ENCODE assay signal across 8 cellular contexts in genomic region chr11:61332823-61333637, GRCh38. TPM values are rescaled to one million over a fixed set of nuclear protein-coding genes. Genes with fewer than 3 reads are reported as not detected.
A peak's percentile ranks its signal among the peaks of the same experiment; 100 is the strongest.
DNase-seq lines count a peak whose midpoint lies in the region; ATAC-seq and TF ChIP-seq lines count a peak whose summit lies in the region.

Gene DDB1, minus strand, starts transcription at chr11:61333105. Its CDS starts 137 bp downstream, at chr11:61332968.
Gene TKFC, plus strand, starts transcription at chr11:61333228. Its CDS starts 1,501 bp downstream, at chr11:61334729.

- H3K79me2 ChIP-seq in KMS-11 (ENCODE audit: insufficient read depth, low read depth), result peaks cover 57% of the 10 kb centered on the region

- POLR2A ChIA-PET in Panc1 (lab: Charles Lee), result interaction anchor here (0.6 kb wide), 1 partner anchor 40 kb away, joined by 4 read pairs; no protein-coding TSS in a partner anchor

- H3K9me3 ChIP-seq in Panc1 (ENCODE audit: control insufficient read depth, insufficient read depth, low read depth, low read length), result no peaks in the 10 kb centered on the region
- no peaks in the 10 kb centered on the region for H3K9me3 ChIP-seq in esophagus (ENCODE audit: control insufficient read depth in 2 of 2, insufficient read depth in 1 of 2, low read depth in 1 of 2, low read length in 1 of 2)
- no peaks in the 10 kb centered on the region for H3K9me3 ChIP-seq in mucosa of stomach (ENCODE audit: control insufficient read depth, low read length)

- in situ Hi-C loops in Panc1 (cut with HindIII; ENCODE audit: low pct_unique_long_range_greater_than_20kb, low sequenced_read_pairs), result no loop called here

- H2AFZ ChIP-seq in KMS-11 (ENCODE audit: low read depth), result peak within 1 kb of the TSS; percentile 79

- peaks cover 59% of the 10 kb centered on the region for H3K4me1 ChIP-seq in KMS-11 (ENCODE audit: low read depth, poor library complexity, severe bottlenecking)
- peaks cover 31% of the 10 kb centered on the region for H3K4me1 ChIP-seq in Panc1 (ENCODE audit: control insufficient read depth, insufficient read depth, low read length)
- H3K4me1 ChIP-seq in esophagus (ENCODE audit: control insufficient read depth in 2 of 2, insufficient read depth in 2 of 2, low read length in 1 of 2), result peaks cover 3 to 9% of the 10 kb centered on the region in 2 donors
- H3K4me1 ChIP-seq in mucosa of stomach (ENCODE audit: control insufficient read depth, insufficient read depth, low read length), result peaks cover 43% of the 10 kb centered on the region

- H3K27ac ChIP-seq in KMS-11 (peak within 1 kb of the TSS; percentile 81), Panc1 (ENCODE audit: low read length) (peak within 1 kb of the TSS; percentile 98), esophagus (ENCODE audit: low read depth in 2 of 2, low read length in 1 of 2) (peak within 1 kb of the TSS; percentile 89 to 95)

- peak within 1 kb of the TSS; percentile 92 for H3K4me3 Mint-ChIP-seq in activated T-cell treated with anti-CD3 and anti-CD28 coated beads, Interleukin-2, amount 50 U/mL, for 4 hours

- no peak within 1 kb of the TSS for H3K4me3 ChIP-seq in KMS-11 (IDR thresholded peaks at IDR 0.05; ENCODE audit: insufficient read depth, low read depth, low read length)
- H3K4me3 ChIP-seq in Panc1 (ENCODE audit: low read depth in 2 of 2, low read length in 2 of 2), result peak within 1 kb of the TSS; percentile 92 to 98
- peak within 1 kb of the TSS; percentile 77 to 92 for H3K4me3 ChIP-seq in esophagus (ENCODE audit: low read depth in 1 of 2, low read length in 2 of 2)
- peak within 1 kb of the TSS; percentile 94 for H3K4me3 ChIP-seq in mucosa of stomach (ENCODE audit: low read length)

- peak; percentile 88 for ATAC-seq in GM21737 (IDR thresholded peaks at IDR 0.05; ENCODE audit: unreplicated experiment)
- ATAC-seq in Panc1, result peak; percentile 97
- peak; percentile 95 for ATAC-seq in activated T-cell treated with anti-CD3 and anti-CD28 coated beads, Interleukin-2, amount 50 U/mL, for 4 hours

- H3K36me3 Mint-ChIP-seq in activated T-cell treated with anti-CD3 and anti-CD28 coated beads, Interleukin-2, amount 50 U/mL, for 4 hours (ENCODE audit: insufficient read depth), result peaks cover 17% of the 10 kb centered on the region

- H3K27me3 Mint-ChIP-seq in activated T-cell treated with anti-CD3 and anti-CD28 coated beads, Interleukin-2, amount 50 U/mL, for 4 hours (ENCODE audit: low read depth), result no peaks in the 10 kb centered on the region

- H3K36me3 ChIP-seq in KMS-11 (ENCODE audit: insufficient read depth) (peaks cover 5% of the 10 kb centered on the region; the same call in 1 of the 2 replicates), Panc1 (ENCODE audit: control insufficient read depth, insufficient read depth, low read length) (peaks cover 12% of the 10 kb centered on the region), esophagus (ENCODE audit: control insufficient read depth in 2 of 2, insufficient read depth in 2 of 2, low read length in 1 of 2) (peaks cover 2 to 11% of the 10 kb centered on the region in 2 donors), mucosa of stomach (ENCODE audit: control insufficient read depth, insufficient read depth, low read length) (no peaks in the 10 kb centered on the region)

- CTCF ChIA-PET in Panc1 (lab: Charles Lee), result interaction anchor here (1.9 kb wide), 1 partner anchor 52 kb away, joined by 11 read pairs; no protein-coding TSS in a partner anchor

- 0 out of 2 replicates have a peak, but pooled peaks have one; percentile 13 for TF ChIP-seq CTCF in KMS-11 (conservative IDR thresholded peaks at IDR 0.05; ENCODE audit: low read depth, low read length)
- no peak for TF ChIP-seq CTCF in Panc1 (IDR thresholded peaks at IDR 0.05)

- H3K4me1 Mint-ChIP-seq in activated T-cell treated with anti-CD3 and anti-CD28 coated beads, Interleukin-2, amount 50 U/mL, for 4 hours (ENCODE audit: low read depth), result peaks cover 52% of the 10 kb centered on the region

- intact Hi-C loops in Panc1 (cut with micrococcal nuclease; ENCODE audit: unreplicated experiment), result no loop called here

- H3K9ac ChIP-seq in KMS-11 (peak within 1 kb of the TSS; percentile 92), mucosa of stomach (ENCODE audit: low read length) (peak within 1 kb of the TSS; percentile 99)

- 0% methylated on average over 73 to 83 of the region's 83 CpGs for WGBS in esophagus, 2 donors

- DNase-seq in DMS53 (lab: John Stamatoyannopoulos, UW) (peak; percentile 98), Panc1 (ENCODE audit: low read depth, low spot score) (peak; percentile 35)
- DNase-seq in activated T-cell treated with anti-CD3 and anti-CD28 coated beads, Interleukin-2, amount 50 U/mL, for 4 hours, result peak; percentile 97
- DNase-seq in stimulated activated CD8-positive, alpha-beta memory T cell treated with anti-CD3 and anti-CD28 coated beads, Interleukin-4, amount 100 ng/mL, for 48 hours, result peak; percentile 98

- no peaks in the 10 kb centered on the region for H3K9me3 Mint-ChIP-seq in activated T-cell treated with anti-CD3 and anti-CD28 coated beads, Interleukin-2, amount 50 U/mL, for 4 hours

- H3K4me2 ChIP-seq in KMS-11, result peak within 1 kb of the TSS; percentile 84

- H3K27me3 ChIP-seq in KMS-11 (ENCODE audit: insufficient read depth, low read depth) (no peaks in the 10 kb centered on the region), Panc1 (ENCODE audit: control insufficient read depth, insufficient read depth, low read length) (no peaks in the 10 kb centered on the region), esophagus (ENCODE audit: control insufficient read depth in 1 of 2, insufficient read depth in 2 of 2, low read length in 2 of 2) (no peaks in the 10 kb centered on the region), mucosa of stomach (ENCODE audit: control insufficient read depth, insufficient read depth, low read length) (no peaks in the 10 kb centered on the region)

- BruUV-seq in Panc1 (replicated peaks; lab: Mats Ljungman, UMichigan), result no TSS peak

- H4K20me1 ChIP-seq in KMS-11 (ENCODE audit: insufficient read depth), result no peaks in the 10 kb centered on the region

RNA-seq across cellular contexts. Expression of gene DDB1, which starts in this region (rescaled TPM):
- 217 TPM for total RNA-seq in Panc1 (2021; ENCODE audit: unreplicated experiment)
- 134 TPM for polyA plus RNA-seq in Panc1 (2012; ENCODE audit: insufficient read length)
- 100 to 1,000 TPM; 313 to 358 (median 327) TPM for total RNA-seq in activated T-cell treated with anti-CD3 and anti-CD28 coated beads, Interleukin-2, amount 50 U/mL, for 4 hours
- 10 to 100 TPM; 51.3 to 78.7 TPM for polyA plus RNA-seq in esophagus

RNA-seq across cellular contexts. Expression of gene TKFC, which starts in this region (rescaled TPM):
- 79.6 TPM for total RNA-seq in Panc1 (2021; ENCODE audit: unreplicated experiment)
- polyA plus RNA-seq in Panc1 (2012; ENCODE audit: insufficient read length), result 82.2 TPM
- 10 to 100 TPM; 50.8 to 51.4 (median 51.1) TPM for total RNA-seq in activated T-cell treated with anti-CD3 and anti-CD28 coated beads, Interleukin-2, amount 50 U/mL, for 4 hours
- 10 to 100 TPM; 23.9 to 42.5 TPM for polyA plus RNA-seq in esophagus

Comparison
In these comparisons a context has a peak if more than half of its experiments do, and no peak if none do; other contexts are left out.
1. DNase-seq: peak in every context shown above with its lines; median percentile 98 in DMS53; 98 in stimulated activated CD8-positive, alpha-beta memory T cell treated with anti-CD3 and anti-CD28 coated beads, Interleukin-4, amount 100 ng/mL, for 48 hours; 97 in activated T-cell treated with anti-CD3 and anti-CD28 coated beads, Interleukin-2, amount 50 U/mL, for 4 hours; 35 in Panc1.